In the genomic region with DNA sequence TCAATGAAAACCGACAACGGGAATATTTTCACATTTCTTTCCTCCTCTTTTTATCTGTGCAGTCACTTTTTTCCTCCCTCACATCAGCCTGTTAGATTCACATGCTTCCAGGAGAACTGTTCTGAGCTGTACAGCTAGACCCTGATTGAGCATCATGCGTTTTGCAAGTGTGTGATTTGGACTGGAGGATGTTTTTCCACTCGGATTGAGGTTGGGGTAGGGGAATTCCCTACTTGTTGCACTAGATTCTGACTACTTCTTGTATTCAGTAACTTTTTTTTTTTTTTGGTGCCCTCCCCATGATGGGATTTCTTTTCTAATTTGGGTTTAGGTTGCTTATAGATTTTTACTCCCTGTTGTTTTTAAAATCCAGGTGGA, we compare ENCODE assay signal across 20 cellular contexts. TPM values are rescaled to one million over a fixed set of nuclear protein-coding genes. Genes with fewer than 3 reads are reported as not detected.
DNase-seq lines count a peak whose midpoint lies in the region; ATAC-seq and TF ChIP-seq lines count a peak whose summit lies in the region.
"Had no signal": no experiment of that assay in that cellular context is flagged by ENCODE, and none has a peak within 500 bp of the region (broad histone marks: within the 10 kb centered on the region; RNA-seq: fewer than 3 reads in every experiment).

No MANE protein-coding gene starts in this region.

- H3K27me3 ChIP-seq in NT2/D1 (ENCODE audit: insufficient read depth, insufficient read length): no peaks in the 10 kb centered on the region
- H3K27me3 ChIP-seq: ovary, upper lobe of right lung had no signal

- intact Hi-C loops in activated CD8-positive, alpha-beta T cell treated with anti-CD3 and anti-CD28 coated beads for 36 hours (cut with micrococcal nuclease): no loop called here

- H3K4me3 Mint-ChIP-seq in activated CD8-positive, alpha-beta T cell treated with anti-CD3 and anti-CD28 coated beads for 36 hours: no peak overlapping the region
- no peak overlapping the region for H3K4me3 Mint-ChIP-seq in activated CD8-positive, alpha-beta T cell treated with anti-CD3 and anti-CD28 coated beads, Interleukin-2, amount 10 ng/mL, durations not matched to agents 7 days and 5 days
- peak overlapping the region; percentile 3 to 41 for H3K4me3 Mint-ChIP-seq in stimulated activated naive CD8-positive, alpha-beta T cell treated with anti-CD3 and anti-CD28 coated beads, Interleukin-15, amount 100 ng/mL, for 72 hours
- H3K4me3 Mint-ChIP-seq: T-helper 17 cell had no signal

- peaks cover 4% of the 10 kb centered on the region for H3K4me1 ChIP-seq in NT2/D1 (ENCODE audit: insufficient read depth, insufficient read length)

- H3K4me3 ChIP-seq in NT2/D1 (ENCODE audit: insufficient read length, low read depth) (no peak overlapping the region), fibroblast of pulmonary artery (replicated peaks; ENCODE audit: low read depth, low read length) (no peak overlapping the region)
- H3K4me3 ChIP-seq: ovary, upper lobe of right lung had no signal

- H3K9me3 Mint-ChIP-seq in activated CD8-positive, alpha-beta T cell treated with anti-CD3 and anti-CD28 coated beads for 36 hours: no peaks in the 10 kb centered on the region
- no peaks in the 10 kb centered on the region for H3K9me3 Mint-ChIP-seq in activated CD8-positive, alpha-beta T cell treated with anti-CD3 and anti-CD28 coated beads, Interleukin-2, amount 10 ng/mL, durations not matched to agents 7 days and 5 days (ENCODE audit: insufficient read depth)
- no peaks in the 10 kb centered on the region for H3K9me3 Mint-ChIP-seq in stimulated activated naive CD8-positive, alpha-beta T cell treated with anti-CD3 and anti-CD28 coated beads, Interleukin-15, amount 100 ng/mL, for 72 hours

- peaks cover 51% of the 10 kb centered on the region for H3K36me3 ChIP-seq in NT2/D1 (ENCODE audit: insufficient read depth, insufficient read length, low read length)
- H3K36me3 ChIP-seq: ovary had no signal

- no peaks in the 10 kb centered on the region for H3K27me3 Mint-ChIP-seq in activated CD8-positive, alpha-beta T cell treated with anti-CD3 and anti-CD28 coated beads for 36 hours
- H3K27me3 Mint-ChIP-seq in activated CD8-positive, alpha-beta T cell treated with anti-CD3 and anti-CD28 coated beads, Interleukin-2, amount 10 ng/mL, durations not matched to agents 7 days and 5 days (ENCODE audit: low read depth): no peaks in the 10 kb centered on the region
- no peaks in the 10 kb centered on the region for H3K27me3 Mint-ChIP-seq in stimulated activated naive CD8-positive, alpha-beta T cell treated with anti-CD3 and anti-CD28 coated beads, Interleukin-15, amount 100 ng/mL, for 72 hours
- H3K27me3 Mint-ChIP-seq: T-helper 17 cell had no signal

- peak; percentile 32 for DNase-seq in activated CD8-positive, alpha-beta T cell treated with anti-CD3 and anti-CD28 coated beads for 36 hours
- no peak for DNase-seq in activated CD8-positive, alpha-beta T cell treated with anti-CD3 and anti-CD28 coated beads, Interleukin-2, amount 10 ng/mL, durations not matched to agents 7 days and 5 days
- DNase-seq in NT2/D1 (ENCODE audit: low read depth, low spot score) (no peak), fibroblast of pulmonary artery (ENCODE audit: low read depth) (peak; percentile 28), omental fat pad (ENCODE audit: low spot score) (no peak), SK-N-DZ (ENCODE audit: low spot score) (no peak), epidermal melanocyte (ENCODE audit: insufficient read length, low spot score) (no peak)
- DNase-seq in stimulated activated naive CD8-positive, alpha-beta T cell treated with anti-CD3 and anti-CD28 coated beads, Interleukin-15, amount 100 ng/mL, for 72 hours: no peak
- DNase-seq: ACHN; activated T-cell treated with anti-CD3 and anti-CD28 coated beads, Interleukin-2, amount 50 U/mL, for 1 hour; anterior cingulate cortex; glutamatergic neuron; midbrain; NCI-H1105; NCI-H82; ovary; small intestine; T-helper 17 cell; upper lobe of right lung had no signal

- peaks cover 68% of the 10 kb centered on the region for H3K4me1 Mint-ChIP-seq in activated CD8-positive, alpha-beta T cell treated with anti-CD3 and anti-CD28 coated beads for 36 hours (ENCODE audit: low read depth)
- peaks cover 58% of the 10 kb centered on the region for H3K4me1 Mint-ChIP-seq in activated CD8-positive, alpha-beta T cell treated with anti-CD3 and anti-CD28 coated beads, Interleukin-2, amount 10 ng/mL, durations not matched to agents 7 days and 5 days (ENCODE audit: low read depth)
- H3K4me1 Mint-ChIP-seq in stimulated activated naive CD8-positive, alpha-beta T cell treated with anti-CD3 and anti-CD28 coated beads, Interleukin-15, amount 100 ng/mL, for 72 hours: peaks cover 61% of the 10 kb centered on the region

- H3K9ac ChIP-seq in NT2/D1 (ENCODE audit: insufficient read length, low read depth): peak overlapping the region; percentile 12

- CTCF ChIA-PET in activated CD8-positive, alpha-beta T cell treated with anti-CD3 and anti-CD28 coated beads for 36 hours (lab: Charles Lee): interaction anchor here (1.2 to 6.1 kb wide), 2 partner anchors 17 to 147 kb away, joined by 3 to 54 read pairs; no protein-coding TSS in a partner anchor
- CTCF ChIA-PET in activated CD8-positive, alpha-beta T cell treated with anti-CD3 and anti-CD28 coated beads, Interleukin-2, amount 10 ng/mL, durations not matched to agents 7 days and 5 days (lab: Charles Lee): interaction anchor here (1.1 to 3.9 kb wide), 3 partner anchors 9 to 17 kb away, joined by 3 to 24 read pairs (median 3); no protein-coding TSS in a partner anchor

- POLR2A ChIA-PET in activated CD8-positive, alpha-beta T cell treated with anti-CD3 and anti-CD28 coated beads for 36 hours (lab: Charles Lee): interaction anchor here (0.7 to 1.3 kb wide), 3 partner anchors 17 to 106 kb away, joined by 3 to 4 read pairs (median 4); no protein-coding TSS in a partner anchor
- POLR2A ChIA-PET in activated CD8-positive, alpha-beta T cell treated with anti-CD3 and anti-CD28 coated beads, Interleukin-2, amount 10 ng/mL, durations not matched to agents 7 days and 5 days (lab: Charles Lee): interaction anchor here (1.1 kb wide), 1 partner anchor 17 kb away, joined by 3 read pairs; no protein-coding TSS in a partner anchor

- H3K27ac Mint-ChIP-seq in activated CD8-positive, alpha-beta T cell treated with anti-CD3 and anti-CD28 coated beads for 36 hours: no peak overlapping the region
- H3K27ac Mint-ChIP-seq in activated CD8-positive, alpha-beta T cell treated with anti-CD3 and anti-CD28 coated beads, Interleukin-2, amount 10 ng/mL, durations not matched to agents 7 days and 5 days: no peak overlapping the region
- no peak overlapping the region for H3K27ac Mint-ChIP-seq in stimulated activated naive CD8-positive, alpha-beta T cell treated with anti-CD3 and anti-CD28 coated beads, Interleukin-15, amount 100 ng/mL, for 72 hours
- H3K27ac Mint-ChIP-seq: T-helper 17 cell had no signal

- no peak for ATAC-seq in activated CD8-positive, alpha-beta T cell treated with anti-CD3 and anti-CD28 coated beads for 36 hours
- no peak for ATAC-seq in activated CD8-positive, alpha-beta T cell treated with anti-CD3 and anti-CD28 coated beads, Interleukin-2, amount 10 ng/mL, durations not matched to agents 7 days and 5 days
- ATAC-seq in stimulated activated naive CD8-positive, alpha-beta T cell treated with anti-CD3 and anti-CD28 coated beads, Interleukin-15, amount 100 ng/mL, for 72 hours: no peak
- ATAC-seq in omental fat pad (ENCODE audit: low FRiP score): no peak
- ATAC-seq: activated CD4-positive, CD25-positive, alpha-beta regulatory T cell treated with anti-CD3 and anti-CD28 coated beads, Interleukin-2, amount 50 U/mL, for 24 hours; T-helper 17 cell; upper lobe of right lung had no signal

- no peaks in the 10 kb centered on the region for H3K9me3 ChIP-seq in NT2/D1 (ENCODE audit: insufficient read depth, low read length)
- H3K9me3 ChIP-seq: ovary, upper lobe of right lung had no signal

- no peak for TF ChIP-seq CTCF in activated CD8-positive, alpha-beta T cell treated with anti-CD3 and anti-CD28 coated beads for 36 hours (IDR thresholded peaks at IDR 0.05)
- TF ChIP-seq CTCF in fibroblast of pulmonary artery (IDR thresholded peaks at IDR 0.05; ENCODE audit: low read length, missing control alignments): no peak
- TF ChIP-seq CTCF in omental fat pad (IDR thresholded peaks at IDR 0.05): no peak

- peaks cover 67% of the 10 kb centered on the region for H3K36me3 Mint-ChIP-seq in activated CD8-positive, alpha-beta T cell treated with anti-CD3 and anti-CD28 coated beads for 36 hours (ENCODE audit: low read depth)
- H3K36me3 Mint-ChIP-seq in activated CD8-positive, alpha-beta T cell treated with anti-CD3 and anti-CD28 coated beads, Interleukin-2, amount 10 ng/mL, durations not matched to agents 7 days and 5 days (ENCODE audit: low read depth): peaks cover 76% of the 10 kb centered on the region

RNA-seq across cellular contexts. Expression of a gene that starts 4.8 kb away (rescaled TPM):
- 10 to 100 TPM; 59.6 to 61.7 TPM for total RNA-seq in activated CD8-positive, alpha-beta T cell treated with anti-CD3 and anti-CD28 coated beads for 36 hours
- total RNA-seq in activated CD8-positive, alpha-beta T cell treated with anti-CD3 and anti-CD28 coated beads, Interleukin-2, amount 10 ng/mL, durations not matched to agents 7 days and 5 days: 100 to 1,000 TPM; 123 to 125 TPM
- total RNA-seq in omental fat pad: 10 to 100 TPM; 14.9 to 24.4 (median 19.8) TPM
- 24.2 and 32.3 TPM in 2 replicates for polyA plus RNA-seq in SK-N-DZ (2014; cell fraction: cytosol; rRNA removed)
- polyA plus RNA-seq in SK-N-DZ (2014; cell fraction: nucleus; rRNA removed): 19.7 and 28.7 TPM in 2 replicates

Comparison
In these comparisons a context has a peak if more than half of its experiments do, and no peak if none do; other contexts are left out.
1. DNase-seq: peak in activated CD8-positive, alpha-beta T cell treated with anti-CD3 and anti-CD28 coated beads for 36 hours (single experiment) and fibroblast of pulmonary artery (single experiment); none in activated CD8-positive, alpha-beta T cell treated with anti-CD3 and anti-CD28 coated beads, Interleukin-2, amount 10 ng/mL, durations not matched to agents 7 days and 5 days (single experiment), NT2/D1 (single experiment), stimulated activated naive CD8-positive, alpha-beta T cell treated with anti-CD3 and anti-CD28 coated beads, Interleukin-15, amount 100 ng/mL, for 72 hours (0 of 2), omental fat pad (single experiment), SK-N-DZ (single experiment) and epidermal melanocyte (single experiment).
2. H3K4me3 Mint-ChIP-seq: peak in stimulated activated naive CD8-positive, alpha-beta T cell treated with anti-CD3 and anti-CD28 coated beads, Interleukin-15, amount 100 ng/mL, for 72 hours (2 of 2); none in activated CD8-positive, alpha-beta T cell treated with anti-CD3 and anti-CD28 coated beads for 36 hours (single experiment) and activated CD8-positive, alpha-beta T cell treated with anti-CD3 and anti-CD28 coated beads, Interleukin-2, amount 10 ng/mL, durations not matched to agents 7 days and 5 days (single experiment).